In the genomic region with DNA sequence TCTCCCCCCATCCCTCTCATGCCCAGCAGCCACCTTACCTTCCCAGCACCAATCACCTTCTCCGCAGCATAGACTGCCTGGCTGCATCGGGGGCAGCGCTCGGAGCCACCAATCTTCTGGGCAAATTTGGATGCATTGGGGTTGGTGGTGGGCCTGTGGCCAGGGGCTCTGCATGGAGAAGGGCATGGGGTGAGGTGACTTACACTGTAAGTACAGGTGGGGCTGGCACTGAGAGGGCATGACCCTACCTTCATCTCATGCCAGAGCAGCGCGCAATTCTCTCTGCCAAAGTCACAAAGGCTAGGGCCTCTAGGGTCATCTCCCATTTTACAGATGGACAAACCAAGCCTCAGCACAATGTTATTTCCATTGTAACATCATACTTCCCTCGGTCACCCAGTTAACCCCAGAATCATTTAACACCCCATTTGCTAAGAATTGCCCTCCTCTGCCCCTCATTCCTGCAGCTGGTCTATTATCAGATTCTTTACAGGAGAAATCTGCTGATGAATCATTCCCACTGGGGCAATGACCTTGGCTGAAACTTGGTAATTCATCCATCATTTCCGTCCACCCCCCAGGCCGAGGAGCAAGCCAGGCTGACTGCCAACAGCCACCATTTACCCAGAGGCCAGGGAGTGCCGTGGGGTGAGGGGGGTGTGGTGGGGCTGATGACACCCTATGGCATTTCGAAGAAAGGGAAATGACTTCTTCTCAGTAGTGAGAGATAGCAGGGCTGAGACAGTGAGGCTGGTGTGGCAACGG, we compare ENCODE assay signal across 9 cellular contexts. TPM values are rescaled to one million over a fixed set of nuclear protein-coding genes. Genes with fewer than 3 reads are reported as not detected.
DNase-seq lines count a peak whose midpoint lies in the region; ATAC-seq and TF ChIP-seq lines count a peak whose summit lies in the region.
"Had no signal": no experiment of that assay in that cellular context is flagged by ENCODE, and none has a peak within 500 bp of the region (broad histone marks: within the 10 kb centered on the region; RNA-seq: fewer than 3 reads in every experiment).

No MANE protein-coding gene starts in this region.

- H3K36me3 ChIP-seq in Caco-2 (ENCODE audit: control insufficient read depth, insufficient read depth, low read length), result no peaks in the 10 kb centered on the region; the same call in none of the 2 replicates

- CTCF ChIA-PET in Caco-2 (lab: Charles Lee), result interaction anchor here (1.5 kb wide), 1 partner anchor 24 kb away, joined by 3 read pairs; no protein-coding TSS in a partner anchor

- H3K4me3 ChIP-seq in Caco-2 (ENCODE audit: low read depth, low read length), result no peak overlapping the region
- H3K4me3 ChIP-seq: BLaER1 had no signal

- peaks cover 41% of the 10 kb centered on the region for H3K36me3 Mint-ChIP-seq in Caco-2 (ENCODE audit: insufficient read depth, unreplicated experiment)

- no peak for TF ChIP-seq CTCF in Caco-2 (IDR thresholded peaks at IDR 0.05; ENCODE audit: insufficient read depth in 1 of 2, low read depth in 1 of 2, low read length in 1 of 2, severe bottlenecking in 1 of 2, unreplicated experiment in 1 of 2)

- no peaks in the 10 kb centered on the region for H3K9me3 ChIP-seq in Caco-2

- H3K27me3 Mint-ChIP-seq in Caco-2 (ENCODE audit: insufficient read depth, unreplicated experiment), result no peaks in the 10 kb centered on the region

- no TSS peak for BruUV-seq in Caco-2 (replicated peaks; lab: Mats Ljungman, UMichigan)

- H3K27me3 ChIP-seq in Caco-2 (replicated peaks; ENCODE audit: control insufficient read depth, insufficient read depth, low read length), result no peaks in the 10 kb centered on the region
- H3K27me3 ChIP-seq: BLaER1 had no signal

- DNase-seq in 8988T, result peak; percentile 65
- DNase-seq in NCI-H226, result peak; percentile 95
- DNase-seq in dedifferentiated amniotic fluid mesenchymal stem cell (ENCODE audit: extremely low spot score), result peak; percentile 87
- peak; percentile 31 for DNase-seq in medulla oblongata (ENCODE audit: extremely low spot score)
- DNase-seq in stimulated activated CD4-positive, alpha-beta T cell treated with anti-CD3 and anti-CD28 coated beads, Interleukin-1b, Interleukin-23, amount 100 ng/mL, for 48 hours, result no peak
- DNase-seq in Caco-2, result no peak

- H3K4me3 Mint-ChIP-seq in Caco-2 (ENCODE audit: unreplicated experiment), result no peak overlapping the region

- ATAC-seq in GM21390 (IDR thresholded peaks at IDR 0.05; ENCODE audit: unreplicated experiment) (no peak), HG03108 (IDR thresholded peaks at IDR 0.05; ENCODE audit: unreplicated experiment) (no peak)

- H3K9me3 Mint-ChIP-seq in Caco-2 (ENCODE audit: unreplicated experiment), result no peaks in the 10 kb centered on the region

- H3K27ac Mint-ChIP-seq in Caco-2 (ENCODE audit: unreplicated experiment), result no peak overlapping the region

- peaks cover 7% of the 10 kb centered on the region for H3K4me1 ChIP-seq in Caco-2

- POLR2A ChIA-PET in Caco-2 (lab: Charles Lee), result no interaction called here

- intact Hi-C loops in Caco-2 (cut with micrococcal nuclease; ENCODE audit: unreplicated experiment), result no loop called here

- H3K4me1 Mint-ChIP-seq in Caco-2 (ENCODE audit: low read depth, unreplicated experiment), result peaks cover 3% of the 10 kb centered on the region

RNA-seq across cellular contexts. Expression of a gene that starts 17.9 kb away (rescaled TPM):
- total RNA-seq in Caco-2 (2022), result 60.0 and 60.8 TPM in 2 replicates

RNA-seq across cellular contexts. Expression of a gene that starts 20.0 kb away (rescaled TPM):
- total RNA-seq in Caco-2 (2022), result 6.5 and 10.5 TPM in 2 replicates

RNA-seq across cellular contexts. Expression of a gene that starts 49.9 kb away (rescaled TPM):
- total RNA-seq in Caco-2 (2022), result 2.0 and 4.6 TPM in 2 replicates

Comparison
In these comparisons a context has a peak if more than half of its experiments do, and no peak if none do; other contexts are left out.
1. DNase-seq: peak in 8988T (single experiment), NCI-H226 (single experiment), dedifferentiated amniotic fluid mesenchymal stem cell (single experiment) and medulla oblongata (single experiment); none in stimulated activated CD4-positive, alpha-beta T cell treated with anti-CD3 and anti-CD28 coated beads, Interleukin-1b, Interleukin-23, amount 100 ng/mL, for 48 hours (single experiment) and Caco-2 (0 of 2).